In genomic region chr17:62611767-62612166, GRCh38 we compare ENCODE assay signal across 13 cellular contexts. TPM values are rescaled to one million over a fixed set of nuclear protein-coding genes. Genes with fewer than 3 reads are reported as not detected.
A peak's percentile ranks its signal among the peaks of the same experiment; 100 is the strongest.
DNase-seq lines count a peak whose midpoint lies in the region; ATAC-seq and TF ChIP-seq lines count a peak whose summit lies in the region.
"Had no signal": no experiment of that assay in that cellular context is flagged by ENCODE, and none has a peak within 500 bp of the region (broad histone marks: within the 10 kb centered on the region; RNA-seq: fewer than 3 reads in every experiment).

No MANE protein-coding gene starts in this region.

- no peaks in the 10 kb centered on the region for H3K27me3 ChIP-seq in CD8-positive, alpha-beta memory T cell (ENCODE audit: insufficient read depth, low read length, poor library complexity, severe bottlenecking)
- no peaks in the 10 kb centered on the region for H3K27me3 ChIP-seq in osteoblast (ENCODE audit: insufficient read depth, low read length)

- no peaks in the 10 kb centered on the region for H3K9me3 Mint-ChIP-seq in CD8-positive, alpha-beta memory T cell
- H3K9me3 Mint-ChIP-seq: HFFc6 had no signal

- TF ChIP-seq CTCF in osteoblast (IDR thresholded peaks at IDR 0.05; ENCODE audit: extremely low read depth, low read depth, low read length): no peak

- peaks cover 10 to 24% (median 14%) of the 10 kb centered on the region in 3 donors for H3K4me1 Mint-ChIP-seq in CD8-positive, alpha-beta memory T cell

- peaks cover 0 to 2% of the 10 kb centered on the region in 2 donors for H3K27me3 Mint-ChIP-seq in CD8-positive, alpha-beta memory T cell
- H3K27me3 Mint-ChIP-seq: activated naive CD8-positive, alpha-beta T cell had no signal

- CTCF ChIA-PET in CD8-positive, alpha-beta memory T cell (lab: Charles Lee): no interaction called here

- POLR2A ChIA-PET in CD8-positive, alpha-beta memory T cell (lab: Charles Lee): interaction anchor here (0.6 kb wide), 1 partner anchor 96 kb away, joined by 3 read pairs; no protein-coding TSS in a partner anchor

- H3K4me2 ChIP-seq in osteoblast (ENCODE audit: insufficient read depth, low read length): no peak overlapping the region

- peak overlapping the region in 4 of 7 donors; percentile 32 to 45 (median 38) for H3K4me3 Mint-ChIP-seq in CD8-positive, alpha-beta memory T cell
- H3K4me3 Mint-ChIP-seq: activated naive CD8-positive, alpha-beta T cell; HFFc6 had no signal

- peaks cover 37% of the 10 kb centered on the region for H3K36me3 ChIP-seq in CD8-positive, alpha-beta memory T cell (ENCODE audit: insufficient read depth, low read length)
- H3K36me3 ChIP-seq in osteoblast (ENCODE audit: insufficient read depth, low read length): peaks cover 58% of the 10 kb centered on the region

- H3K27ac Mint-ChIP-seq in CD8-positive, alpha-beta memory T cell: peak overlapping the region in 7 of 8 donors; percentile 27 to 92 (median 56)
- H3K27ac Mint-ChIP-seq: HFFc6 had no signal

- no peaks in the 10 kb centered on the region for H3K4me1 ChIP-seq in CD8-positive, alpha-beta memory T cell (ENCODE audit: insufficient read depth, low read length)
- peaks cover 15% of the 10 kb centered on the region for H3K4me1 ChIP-seq in osteoblast (ENCODE audit: insufficient read depth, low read length)

- no peak overlapping the region for H3K4me3 ChIP-seq in CD8-positive, alpha-beta memory T cell (ENCODE audit: low read length)
- no peak overlapping the region for H3K4me3 ChIP-seq in osteoblast (ENCODE audit: insufficient read depth, low read length)

- no peaks in the 10 kb centered on the region for H3K9me3 ChIP-seq in CD8-positive, alpha-beta memory T cell (ENCODE audit: low read length)
- H3K9me3 ChIP-seq in osteoblast (ENCODE audit: low read depth, low read length): no peaks in the 10 kb centered on the region

- ATAC-seq in GM19395 (IDR thresholded peaks at IDR 0.05; ENCODE audit: unreplicated experiment): peak; percentile 45
- peak; percentile 34 for ATAC-seq in HG03565 (IDR thresholded peaks at IDR 0.05; ENCODE audit: unreplicated experiment)
- ATAC-seq in left lobe of liver: peak; percentile 33
- ATAC-seq: Panc1 had no signal

- H2AFZ ChIP-seq in osteoblast (ENCODE audit: low read length): no peak overlapping the region

- peaks cover 7% of the 10 kb centered on the region for H3K79me2 ChIP-seq in osteoblast (ENCODE audit: insufficient read depth, low read length)

- no peaks in the 10 kb centered on the region for H4K20me1 ChIP-seq in osteoblast (ENCODE audit: insufficient read depth, low read length)

- H3K36me3 Mint-ChIP-seq in CD8-positive, alpha-beta memory T cell: peaks cover 4 to 81% (median 21%) of the 10 kb centered on the region in 3 donors

- no peak for DNase-seq in CD8-positive, alpha-beta memory T cell
- DNase-seq in left lobe of liver (ENCODE audit: low spot score) (no peak), SKM-1 treated with dmso at 0.1 percent for 144 hours (lab: John Stamatoyannopoulos, UW; ENCODE audit: unreplicated experiment) (no peak), NCI-H345 (lab: John Stamatoyannopoulos, UW) (no peak), osteoblast (ENCODE audit: insufficient read length, low spot score, missing footprints) (no peak), iPS-NIHi11 (ENCODE audit: low spot score) (no peak)
- DNase-seq: C1 segment of cervical spinal cord; HFFc6; stimulated activated CD4-positive, alpha-beta T cell treated with anti-CD3 and anti-CD28 coated beads, Interleukin-4, amount 100 ng/mL, for 1 hour had no signal

- H3K27ac ChIP-seq in CD8-positive, alpha-beta memory T cell (ENCODE audit: low read depth, low read length): no peak overlapping the region
- no peak overlapping the region for H3K27ac ChIP-seq in osteoblast (ENCODE audit: low read depth, low read length)

RNA-seq across cellular contexts. Expression of gene MRC2, which starts 15.7 kb away (rescaled TPM):
- 10 to 100 TPM; 10.0 to 10.2 TPM for total RNA-seq in CD8-positive, alpha-beta memory T cell
- polyA plus RNA-seq in CD8-positive, alpha-beta memory T cell: 0.08 TPM
- total RNA-seq in left lobe of liver (2.3 TPM), osteoblast (443 and 552 TPM in 2 replicates)

Comparison
In these comparisons a context has a peak if more than half of its experiments do, and no peak if none do; other contexts are left out.
1. RNA of gene MRC2, which starts 15.7 kb away (total RNA-seq): 443 to 552 TPM in osteoblast; 10.0 to 10.2 TPM in CD8-positive, alpha-beta memory T cell and 2.3 TPM in left lobe of liver (single experiment); every median in the first group is over 10 times any median in the second.
2. Peak in every context shown above with its lines, with median percentiles within 50 percentile points of each other: ATAC-seq.